1 cellular context compared by ENCODE assay signal in the genomic region with DNA sequence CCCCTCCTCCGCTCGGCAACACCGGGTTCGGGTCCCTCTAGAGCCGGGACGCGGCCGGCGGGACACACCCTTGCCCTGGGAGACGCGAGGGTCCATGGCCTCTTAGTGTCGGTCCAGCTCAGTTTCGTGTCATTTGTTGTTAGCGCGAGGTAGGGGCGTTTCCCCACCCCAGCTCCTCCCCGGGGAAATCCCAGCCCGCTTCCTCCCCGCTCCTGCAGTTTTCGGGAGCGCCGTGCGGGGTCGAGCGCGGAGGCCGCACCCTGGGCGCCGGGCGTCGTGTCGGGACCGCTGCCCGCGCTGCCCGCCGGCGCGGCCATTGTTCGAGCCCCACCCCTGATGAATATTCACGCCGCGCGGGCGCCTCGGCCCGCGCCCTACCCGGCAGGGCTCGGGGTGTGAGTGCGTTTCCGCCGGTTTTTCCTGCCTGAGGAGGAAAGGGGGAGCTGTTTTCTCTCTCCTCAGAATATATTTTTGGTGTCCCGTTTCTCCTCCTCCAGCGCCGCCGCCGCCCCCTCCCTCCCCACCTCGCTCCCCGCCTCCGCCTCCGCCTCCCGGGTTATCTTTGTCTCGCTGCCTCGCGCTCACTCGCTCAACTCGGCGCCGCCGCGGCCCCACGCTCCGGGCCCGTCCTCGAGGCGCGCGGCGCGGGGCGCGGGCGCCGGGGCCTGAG.
A peak's percentile ranks its signal among the peaks of the same experiment; 100 is the strongest.
TF ChIP-seq lines count a peak whose summit lies in the region.

MAP4K4 (plus strand) TSS at position 584 of the 670 bp plus-strand sequence. CDS start 374 bp downstream, outside the sequence.

TF ChIP-seq in HepG2, 621 proteins besides CTCF, POLR2A, EP300 and RAD21 (continued from another document and continues in another):
- TF ChIP-seq ZSCAN29 (CRISPR knock-in tag; conservative IDR thresholded peaks at IDR 0.05) (no peak), HOMEZ (CRISPR knock-in tag; IDR thresholded peaks at IDR 0.05; ENCODE audit: low read depth) (0 out of 2 replicates have a peak, but pooled peaks have one; percentile 32), ZNF331 (CRISPR knock-in tag; IDR thresholded peaks at IDR 0.05) (peak; percentile 77), ZSCAN9 (CRISPR knock-in tag; IDR thresholded peaks at IDR 0.05; ENCODE audit: borderline replicate concordance) (peak; percentile 77; the same call in 1 of the 2 replicates), KLF15 (CRISPR knock-in tag; IDR thresholded peaks at IDR 0.05; ENCODE audit: borderline replicate concordance) (no peak), ASH2L (IDR thresholded peaks at IDR 0.05; ENCODE audit: insufficient read length, low read depth, low read length) (peak; percentile 78), ZBTB7A (CRISPR knock-in tag; IDR thresholded peaks at IDR 0.05) (peak; percentile 60; the same call in 1 of the 2 replicates), ZNF589 (CRISPR knock-in tag; conservative IDR thresholded peaks at IDR 0.05) (peak; percentile 78), NCOR1 (IDR thresholded peaks at IDR 0.05; ENCODE audit: borderline replicate concordance, low read length) (peak; percentile 48), ZNF17 (CRISPR knock-in tag; IDR thresholded peaks at IDR 0.05) (no peak), ZFX (CRISPR knock-in tag; IDR thresholded peaks at IDR 0.05; ENCODE audit: low read depth) (peak; percentile 83), PITX1 (CRISPR knock-in tag; IDR thresholded peaks at IDR 0.05) (peak; percentile 67; the same call in 1 of the 2 replicates), IKZF1 (IDR thresholded peaks at IDR 0.05) (no peak), SRY (CRISPR knock-in tag; IDR thresholded peaks at IDR 0.05) (peak; percentile 34; the same call in 1 of the 2 replicates), ZNF205 (CRISPR knock-in tag; IDR thresholded peaks at IDR 0.05) (peak; percentile 64), RFXANK (CRISPR knock-in tag; IDR thresholded peaks at IDR 0.05) (0 out of 2 replicates have a peak, but pooled peaks have one; percentile 39), CCDC6 (CRISPR knock-in tag; IDR thresholded peaks at IDR 0.05) (peak; percentile 86), ZNF652 (CRISPR knock-in tag; IDR thresholded peaks at IDR 0.05; ENCODE audit: borderline replicate concordance, low read depth) (no peak), ZNF598 (CRISPR knock-in tag; IDR thresholded peaks at IDR 0.05; ENCODE audit: borderline replicate concordance) (peak; percentile 15; the same call in 1 of the 2 replicates), SMAD3 (CRISPR knock-in tag; IDR thresholded peaks at IDR 0.05) (0 out of 2 replicates have a peak, but pooled peaks have one; percentile 41), ZNF646 (CRISPR knock-in tag; IDR thresholded peaks at IDR 0.05) (peak; percentile 55; the same call in 1 of the 2 replicates), SP5 (CRISPR knock-in tag; IDR thresholded peaks at IDR 0.05; ENCODE audit: borderline replicate concordance, low read depth) (peak; percentile 38; the same call in 1 of the 2 replicates), STAG1 (CRISPR knock-in tag; IDR thresholded peaks at IDR 0.05) (peak; percentile 53), KLF16 (CRISPR knock-in tag; IDR thresholded peaks at IDR 0.05) (peak in 1 of 2 experiments; percentile 81; a peak in 2 of 4 replicates), ZNF746 (CRISPR knock-in tag; IDR thresholded peaks at IDR 0.05) (peak; percentile 54; the same call in 1 of the 2 replicates), ZNF800 (CRISPR knock-in tag; IDR thresholded peaks at IDR 0.05) (no peak), MED13 (CRISPR knock-in tag; IDR thresholded peaks at IDR 0.05) (no peak), MXD4 (CRISPR knock-in tag; IDR thresholded peaks at IDR 0.05) (peak; percentile 77; the same call in 1 of the 2 replicates), ZNF329 (CRISPR knock-in tag; IDR thresholded peaks at IDR 0.05; ENCODE audit: low read depth) (0 out of 2 replicates have a peak, but pooled peaks have one; percentile 31), TBL1XR1 (IDR thresholded peaks at IDR 0.05; ENCODE audit: borderline replicate concordance, low read length, partially characterized antibody) (no peak), ZNF780A (CRISPR knock-in tag; IDR thresholded peaks at IDR 0.05) (0 out of 2 replicates have a peak, but pooled peaks have one; percentile 46)
- TF ChIP-seq, protein P1, sequence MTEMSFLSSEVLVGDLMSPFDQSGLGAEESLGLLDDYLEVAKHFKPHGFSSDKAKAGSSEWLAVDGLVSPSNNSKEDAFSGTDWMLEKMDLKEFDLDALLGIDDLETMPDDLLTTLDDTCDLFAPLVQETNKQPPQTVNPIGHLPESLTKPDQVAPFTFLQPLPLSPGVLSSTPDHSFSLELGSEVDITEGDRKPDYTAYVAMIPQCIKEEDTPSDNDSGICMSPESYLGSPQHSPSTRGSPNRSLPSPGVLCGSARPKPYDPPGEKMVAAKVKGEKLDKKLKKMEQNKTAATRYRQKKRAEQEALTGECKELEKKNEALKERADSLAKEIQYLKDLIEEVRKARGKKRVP (CRISPR knock-in tag; IDR thresholded peaks at IDR 0.05) = peak in 1 of 2 experiments; percentile 70; a peak in 1 of 4 replicates
- TF ChIP-seq, protein P2, sequence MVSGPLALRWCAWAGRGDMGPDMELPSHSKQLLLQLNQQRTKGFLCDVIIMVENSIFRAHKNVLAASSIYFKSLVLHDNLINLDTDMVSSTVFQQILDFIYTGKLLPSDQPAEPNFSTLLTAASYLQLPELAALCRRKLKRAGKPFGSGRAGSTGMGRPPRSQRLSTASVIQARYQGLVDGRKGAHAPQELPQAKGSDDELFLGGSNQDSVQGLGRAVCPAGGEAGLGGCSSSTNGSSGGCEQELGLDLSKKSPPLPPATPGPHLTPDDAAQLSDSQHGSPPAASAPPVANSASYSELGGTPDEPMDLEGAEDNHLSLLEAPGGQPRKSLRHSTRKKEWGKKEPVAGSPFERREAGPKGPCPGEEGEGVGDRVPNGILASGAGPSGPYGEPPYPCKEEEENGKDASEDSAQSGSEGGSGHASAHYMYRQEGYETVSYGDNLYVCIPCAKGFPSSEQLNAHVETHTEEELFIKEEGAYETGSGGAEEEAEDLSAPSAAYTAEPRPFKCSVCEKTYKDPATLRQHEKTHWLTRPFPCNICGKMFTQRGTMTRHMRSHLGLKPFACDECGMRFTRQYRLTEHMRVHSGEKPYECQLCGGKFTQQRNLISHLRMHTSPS (CRISPR knock-in tag; IDR thresholded peaks at IDR 0.05; ENCODE audit: low read depth) = peak; percentile 19; the same call in 1 of the 2 replicates
- TF ChIP-seq, protein P3, sequence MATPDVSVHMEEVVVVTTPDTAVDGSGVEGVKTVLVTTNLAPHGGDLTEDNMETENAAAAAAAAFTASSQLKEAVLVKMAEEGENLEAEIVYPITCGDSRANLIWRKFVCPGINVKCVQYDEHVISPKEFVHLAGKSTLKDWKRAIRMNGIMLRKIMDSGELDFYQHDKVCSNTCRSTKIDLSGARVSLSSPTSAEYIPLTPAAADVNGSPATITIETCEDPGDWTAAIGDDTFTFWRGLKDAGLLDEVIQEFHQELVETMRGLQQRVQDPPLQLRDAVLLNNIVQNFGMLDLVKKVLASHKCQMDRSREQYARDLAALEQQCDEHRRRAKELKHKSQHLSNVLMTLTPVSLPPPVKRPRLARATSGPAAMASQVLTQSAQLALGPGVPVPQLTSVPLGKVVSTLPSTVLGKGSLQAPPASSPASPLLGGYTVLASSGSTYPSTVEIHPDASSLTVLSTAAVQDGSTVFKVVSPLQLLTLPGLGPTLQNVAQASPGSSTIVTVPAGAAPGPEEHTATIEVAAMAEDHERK (CRISPR knock-in tag; IDR thresholded peaks at IDR 0.05; ENCODE audit: low read depth) = no peak
- TF ChIP-seq, protein P4, sequence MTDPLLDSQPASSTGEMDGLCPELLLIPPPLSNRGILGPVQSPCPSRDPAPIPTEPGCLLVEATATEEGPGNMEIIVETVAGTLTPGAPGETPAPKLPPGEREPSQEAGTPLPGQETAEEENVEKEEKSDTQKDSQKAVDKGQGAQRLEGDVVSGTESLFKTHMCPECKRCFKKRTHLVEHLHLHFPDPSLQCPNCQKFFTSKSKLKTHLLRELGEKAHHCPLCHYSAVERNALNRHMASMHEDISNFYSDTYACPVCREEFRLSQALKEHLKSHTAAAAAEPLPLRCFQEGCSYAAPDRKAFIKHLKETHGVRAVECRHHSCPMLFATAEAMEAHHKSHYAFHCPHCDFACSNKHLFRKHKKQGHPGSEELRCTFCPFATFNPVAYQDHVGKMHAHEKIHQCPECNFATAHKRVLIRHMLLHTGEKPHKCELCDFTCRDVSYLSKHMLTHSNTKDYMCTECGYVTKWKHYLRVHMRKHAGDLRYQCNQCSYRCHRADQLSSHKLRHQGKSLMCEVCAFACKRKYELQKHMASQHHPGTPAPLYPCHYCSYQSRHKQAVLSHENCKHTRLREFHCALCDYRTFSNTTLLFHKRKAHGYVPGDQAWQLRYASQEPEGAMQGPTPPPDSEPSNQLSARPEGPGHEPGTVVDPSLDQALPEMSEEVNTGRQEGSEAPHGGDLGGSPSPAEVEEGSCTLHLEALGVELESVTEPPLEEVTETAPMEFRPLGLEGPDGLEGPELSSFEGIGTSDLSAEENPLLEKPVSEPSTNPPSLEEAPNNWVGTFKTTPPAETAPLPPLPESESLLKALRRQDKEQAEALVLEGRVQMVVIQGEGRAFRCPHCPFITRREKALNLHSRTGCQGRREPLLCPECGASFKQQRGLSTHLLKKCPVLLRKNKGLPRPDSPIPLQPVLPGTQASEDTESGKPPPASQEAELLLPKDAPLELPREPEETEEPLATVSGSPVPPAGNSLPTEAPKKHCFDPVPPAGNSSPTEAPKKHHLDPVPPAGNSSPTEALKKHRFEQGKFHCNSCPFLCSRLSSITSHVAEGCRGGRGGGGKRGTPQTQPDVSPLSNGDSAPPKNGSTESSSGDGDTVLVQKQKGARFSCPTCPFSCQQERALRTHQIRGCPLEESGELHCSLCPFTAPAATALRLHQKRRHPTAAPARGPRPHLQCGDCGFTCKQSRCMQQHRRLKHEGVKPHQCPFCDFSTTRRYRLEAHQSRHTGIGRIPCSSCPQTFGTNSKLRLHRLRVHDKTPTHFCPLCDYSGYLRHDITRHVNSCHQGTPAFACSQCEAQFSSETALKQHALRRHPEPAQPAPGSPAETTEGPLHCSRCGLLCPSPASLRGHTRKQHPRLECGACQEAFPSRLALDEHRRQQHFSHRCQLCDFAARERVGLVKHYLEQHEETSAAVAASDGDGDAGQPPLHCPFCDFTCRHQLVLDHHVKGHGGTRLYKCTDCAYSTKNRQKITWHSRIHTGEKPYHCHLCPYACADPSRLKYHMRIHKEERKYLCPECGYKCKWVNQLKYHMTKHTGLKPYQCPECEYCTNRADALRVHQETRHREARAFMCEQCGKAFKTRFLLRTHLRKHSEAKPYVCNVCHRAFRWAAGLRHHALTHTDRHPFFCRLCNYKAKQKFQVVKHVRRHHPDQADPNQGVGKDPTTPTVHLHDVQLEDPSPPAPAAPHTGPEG (CRISPR knock-in tag; IDR thresholded peaks at IDR 0.05) = peak; percentile 94
